11 cellular contexts compared by ENCODE assay signal in the genomic region with DNA sequence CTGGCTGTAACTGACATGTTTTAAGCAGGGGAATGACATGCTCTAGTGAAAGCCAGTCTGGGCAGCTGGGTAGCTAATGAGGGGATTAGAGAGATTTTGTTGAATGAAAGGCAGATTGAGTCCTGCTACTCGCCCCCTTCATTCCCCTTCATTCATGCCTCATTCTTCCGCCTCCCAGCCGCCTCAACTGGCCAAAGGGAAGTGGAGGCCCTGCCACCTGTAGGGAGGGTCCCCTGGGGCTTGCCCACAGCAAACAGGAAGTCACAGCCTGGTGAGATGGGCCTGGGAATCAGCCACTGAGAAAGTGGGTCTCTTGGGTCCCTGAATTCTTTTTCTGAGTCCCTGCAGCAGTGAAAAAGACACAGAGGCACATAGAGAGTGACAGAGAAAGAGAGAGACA. TPM values are rescaled to one million over a fixed set of nuclear protein-coding genes. Genes with fewer than 3 reads are reported as not detected.
DNase-seq lines count a peak whose midpoint lies in the region; ATAC-seq and TF ChIP-seq lines count a peak whose summit lies in the region.
"Had no signal": no experiment of that assay in that cellular context is flagged by ENCODE, and none has a peak within 500 bp of the region (broad histone marks: within the 10 kb centered on the region; RNA-seq: fewer than 3 reads in every experiment).

No MANE protein-coding gene starts in this region.

- ATAC-seq in effector memory CD8-positive, alpha-beta T cell (replicated peaks): peak; percentile 24
- ATAC-seq in GM19452 (IDR thresholded peaks at IDR 0.05; ENCODE audit: unreplicated experiment): no peak
- no peak for ATAC-seq in GM19395 (IDR thresholded peaks at IDR 0.05; ENCODE audit: unreplicated experiment)

- no peaks in the 10 kb centered on the region for H3K27me3 Mint-ChIP-seq in effector memory CD8-positive, alpha-beta T cell

- TF ChIP-seq POLR2A in GM18951 (IDR thresholded peaks at IDR 0.05; ENCODE audit: extremely low read depth, insufficient read depth, insufficient read length): peak; percentile 30

- peak overlapping the region in 1 of 2 donors; percentile 41 for H3K4me3 Mint-ChIP-seq in effector memory CD8-positive, alpha-beta T cell

- peak; percentile 8 for DNase-seq in CD1c-positive myeloid dendritic cell (ENCODE audit: extremely low spot score)
- DNase-seq in NCI-H82 (lab: John Stamatoyannopoulos, UW): peak; percentile 96
- DNase-seq in effector memory CD8-positive, alpha-beta T cell: no peak
- no peak for DNase-seq in NCI-H2081 treated with DMSO at 0.1 percent for 48 hours (lab: John Stamatoyannopoulos, UW)
- DNase-seq in dermis blood vessel endothelial cell: no peak
- DNase-seq: DMS 273 treated with DMSO at 0.1 percent for 48 hours; NCI-H1092 treated with DMSO at 0.1 percent for 48 hours; stimulated activated CD4-positive, alpha-beta T cell treated with anti-CD3 and anti-CD28 coated beads, Interleukin-15, amount 100 ng/mL, for 24 hours had no signal

- H3K36me3 Mint-ChIP-seq in effector memory CD8-positive, alpha-beta T cell (ENCODE audit: insufficient read depth): peaks cover 5% of the 10 kb centered on the region

- H3K9me3 Mint-ChIP-seq in effector memory CD8-positive, alpha-beta T cell: no peaks in the 10 kb centered on the region

- peaks cover 12 to 14% of the 10 kb centered on the region in 2 donors for H3K4me1 Mint-ChIP-seq in effector memory CD8-positive, alpha-beta T cell (ENCODE audit: low read depth in 2 of 2)

- in situ Hi-C loops in GM18951 (cut with MboI; ENCODE audit: low sequenced_read_pairs, unreplicated experiment): no loop called here

- peak overlapping the region; percentile 86 to 94 for H3K27ac Mint-ChIP-seq in effector memory CD8-positive, alpha-beta T cell

RNA-seq across cellular contexts. Expression of a gene that starts 1.1 kb away (rescaled TPM):
- total RNA-seq in dermis blood vessel endothelial cell: not detected in 2 replicates

RNA-seq across cellular contexts. Expression of a gene that starts 5.6 kb away (rescaled TPM):
- total RNA-seq in dermis blood vessel endothelial cell: 61.1 and 74.8 TPM in 2 replicates

RNA-seq across cellular contexts. Expression of a gene that starts 20.1 kb away (rescaled TPM):
- 26.8 and 30.0 TPM in 2 replicates for total RNA-seq in dermis blood vessel endothelial cell

RNA-seq across cellular contexts. Expression of a gene that starts 43.9 kb away (rescaled TPM):
- 33.4 and 49.7 TPM in 2 replicates for total RNA-seq in dermis blood vessel endothelial cell

RNA-seq across cellular contexts. Expression of a gene that starts 52.4 kb away (rescaled TPM):
- total RNA-seq in dermis blood vessel endothelial cell: not detected in 2 replicates

Comparison
In these comparisons a context has a peak if more than half of its experiments do, and no peak if none do; other contexts are left out.
1. DNase-seq: peak in CD1c-positive myeloid dendritic cell (single experiment) and NCI-H82 (single experiment); none in effector memory CD8-positive, alpha-beta T cell (0 of 3), NCI-H2081 treated with DMSO at 0.1 percent for 48 hours (single experiment) and dermis blood vessel endothelial cell (single experiment).